In genomic region chr6:107216197-107216933, GRCh38 we compare ENCODE assay signal across 30 cellular contexts.
"Had no signal": no experiment of that assay in that cellular context is flagged by ENCODE, and none has a peak within 500 bp of the region (broad histone marks: within the 10 kb centered on the region; RNA-seq: fewer than 3 reads in every experiment).

No MANE protein-coding gene starts in this region.

- H3K36me3 ChIP-seq: adrenal gland, brain microvascular endothelial cell, SJSA1 had no signal

- H3K27ac Mint-ChIP-seq: activated CD4-positive, alpha-beta T cell treated with anti-CD3 and anti-CD28 coated beads for 36 hours; activated CD4-positive, alpha-beta T cell treated with anti-CD3 and anti-CD28 coated beads, Interleukin-2, amount 10 ng/mL, durations not matched to agents 7 days and 5 days; activated CD8-positive, alpha-beta T cell treated with anti-CD3 and anti-CD28 coated beads, Interleukin-2, amount 10 ng/mL, durations not matched to agents 7 days and 5 days; activated naive CD4-positive, alpha-beta T cell treated with anti-CD3 and anti-CD28 coated beads for 36 hours; activated naive CD4-positive, alpha-beta T cell treated with anti-CD3 and anti-CD28 coated beads, Interleukin-2, amount 50 U/mL, for 72 hours; activated T-helper 1 cell treated with anti-CD3 and anti-CD28 coated beads, Interleukin-12 subunit alpha, Interleukin-12 subunit beta, Interleukin-2, Interleukin-4 antibody, amounts not matched to agents 30 ng/mL and 10 ng/mL and 1 ng/mL, durations not matched to agents 14 hours and 24 hours and 36 hours; T-helper 1 cell treated with Interleukin-12 subunit alpha and Interleukin-12 subunit beta and Interleukin-4 antibody, amounts not matched to agents 30 μg/mL and 1 μg/mL, for 36 hours; T-helper 2 cell treated with Interferon-gamma antibody and Interleukin-4, amounts not matched to agents 5 μg/mL and 100 μg/mL, for 36 hours had no signal

- H3K4me3 ChIP-seq: adrenal gland, SJSA1 had no signal

- H3K9ac ChIP-seq: KMS-11, SK-N-SH had no signal

- H3K4me2 ChIP-seq: KMS-11, SK-N-SH had no signal

- H3K36me3 Mint-ChIP-seq: activated naive CD4-positive, alpha-beta T cell treated with anti-CD3 and anti-CD28 coated beads, Interleukin-2, amount 50 U/mL, for 72 hours; WTC11 had no signal

- ATAC-seq: activated CD4-positive, alpha-beta T cell treated with anti-CD3 and anti-CD28 coated beads for 36 hours; activated CD4-positive, CD25-positive, alpha-beta regulatory T cell treated with anti-CD3 and anti-CD28 coated beads, Interleukin-2, amount 50 U/mL, for 24 hours; activated CD8-positive, alpha-beta T cell treated with anti-CD3 and anti-CD28 coated beads, Interleukin-2, amount 10 ng/mL, durations not matched to agents 7 days and 5 days; activated naive CD4-positive, alpha-beta T cell treated with anti-CD3 and anti-CD28 coated beads, Interleukin-2, amount 50 U/mL, for 72 hours; activated T-cell treated with anti-CD3 and anti-CD28 coated beads, Interleukin-2, amount 50 U/mL, for 4 hours; Panc1; WTC11 had no signal

- H3K9me3 ChIP-seq: adrenal gland, SJSA1, SK-N-SH had no signal

- DNase-seq: activated CD4-positive, alpha-beta T cell treated with anti-CD3 and anti-CD28 coated beads for 36 hours; activated CD4-positive, alpha-beta T cell treated with anti-CD3 and anti-CD28 coated beads, Interleukin-2, amount 10 ng/mL, durations not matched to agents 7 days and 5 days; activated CD4-positive, alpha-beta T cell treated with anti-CD3 and anti-CD28 coated beads, Interleukin-2, amount 50 U/mL, for 48 hours; activated CD8-positive, alpha-beta memory T cell treated with anti-CD3 and anti-CD28 coated beads, Interleukin-2, amount 50 U/mL, for 4 hours; activated CD8-positive, alpha-beta T cell treated with anti-CD3 and anti-CD28 coated beads, Interleukin-2, amount 10 ng/mL, durations not matched to agents 7 days and 5 days; activated gamma-delta T cell treated with Interleukin-2 at 50 U/mL for 16 hours; activated naive CD4-positive, alpha-beta T cell treated with anti-CD3 and anti-CD28 coated beads for 36 hours; activated T-cell treated with anti-CD3 and anti-CD28 coated beads for 4 hours; activated T-cell treated with anti-CD3 and anti-CD28 coated beads, Interleukin-2, amount 50 U/mL, for 4 hours; adrenal gland; anterior cingulate cortex; brain microvascular endothelial cell; central memory CD4-positive, alpha-beta T cell; NCI-H187 treated with DMSO at 0.1 percent for 48 hours; NCI-H2081; NCI-H226; NCI-H446 treated with DMSO at 0.1 percent for 48 hours; NCI-H524 treated with DMSO at 0.1 percent for 48 hours; SHP77; SK-N-SH had no signal

- H3K9me3 Mint-ChIP-seq: activated CD4-positive, alpha-beta T cell treated with anti-CD3 and anti-CD28 coated beads, Interleukin-2, amount 10 ng/mL, durations not matched to agents 7 days and 5 days; activated naive CD4-positive, alpha-beta T cell treated with anti-CD3 and anti-CD28 coated beads for 36 hours; activated naive CD4-positive, alpha-beta T cell treated with anti-CD3 and anti-CD28 coated beads, Interleukin-2, amount 50 U/mL, for 72 hours; activated T-cell treated with anti-CD3 and anti-CD28 coated beads, Interleukin-2, amount 50 U/mL, for 4 hours; activated T-helper 1 cell treated with anti-CD3 and anti-CD28 coated beads, Interleukin-12 subunit alpha, Interleukin-12 subunit beta, Interleukin-2, Interleukin-4 antibody, amounts not matched to agents 30 ng/mL and 10 ng/mL and 1 ng/mL, durations not matched to agents 14 hours and 24 hours and 36 hours; T-helper 1 cell treated with Interleukin-12 subunit alpha and Interleukin-12 subunit beta and Interleukin-4 antibody, amounts not matched to agents 30 μg/mL and 1 μg/mL, for 36 hours; T-helper 2 cell treated with Interferon-gamma antibody and Interleukin-4, amounts not matched to agents 5 μg/mL and 100 μg/mL, for 36 hours; WTC11 had no signal

- FAIRE-seq: TTC549 had no signal

- H3K27me3 Mint-ChIP-seq: activated CD4-positive, alpha-beta T cell treated with anti-CD3 and anti-CD28 coated beads for 36 hours; activated CD4-positive, alpha-beta T cell treated with anti-CD3 and anti-CD28 coated beads, Interleukin-2, amount 10 ng/mL, durations not matched to agents 7 days and 5 days had no signal

- H3K4me3 Mint-ChIP-seq: activated CD4-positive, alpha-beta T cell treated with anti-CD3 and anti-CD28 coated beads for 36 hours; activated CD4-positive, alpha-beta T cell treated with anti-CD3 and anti-CD28 coated beads, Interleukin-2, amount 10 ng/mL, durations not matched to agents 7 days and 5 days; activated CD8-positive, alpha-beta T cell treated with anti-CD3 and anti-CD28 coated beads, Interleukin-2, amount 10 ng/mL, durations not matched to agents 7 days and 5 days; activated naive CD4-positive, alpha-beta T cell treated with anti-CD3 and anti-CD28 coated beads for 36 hours; activated T-cell treated with anti-CD3 and anti-CD28 coated beads, Interleukin-2, amount 50 U/mL, for 4 hours; activated T-helper 1 cell treated with anti-CD3 and anti-CD28 coated beads, Interleukin-12 subunit alpha, Interleukin-12 subunit beta, Interleukin-2, Interleukin-4 antibody, amounts not matched to agents 30 ng/mL and 10 ng/mL and 1 ng/mL, durations not matched to agents 14 hours and 24 hours and 36 hours; T-helper 1 cell treated with Interleukin-12 subunit alpha and Interleukin-12 subunit beta and Interleukin-4 antibody, amounts not matched to agents 30 μg/mL and 1 μg/mL, for 36 hours; T-helper 2 cell treated with Interferon-gamma antibody and Interleukin-4, amounts not matched to agents 5 μg/mL and 100 μg/mL, for 36 hours; WTC11 had no signal

- H3K27me3 ChIP-seq: adrenal gland, brain microvascular endothelial cell, SJSA1 had no signal

- H3K27ac ChIP-seq: adrenal gland, brain microvascular endothelial cell, KMS-11, SJSA1 had no signal
